Comparison of ENCODE assay signal across 16 cellular contexts in the genomic region with DNA sequence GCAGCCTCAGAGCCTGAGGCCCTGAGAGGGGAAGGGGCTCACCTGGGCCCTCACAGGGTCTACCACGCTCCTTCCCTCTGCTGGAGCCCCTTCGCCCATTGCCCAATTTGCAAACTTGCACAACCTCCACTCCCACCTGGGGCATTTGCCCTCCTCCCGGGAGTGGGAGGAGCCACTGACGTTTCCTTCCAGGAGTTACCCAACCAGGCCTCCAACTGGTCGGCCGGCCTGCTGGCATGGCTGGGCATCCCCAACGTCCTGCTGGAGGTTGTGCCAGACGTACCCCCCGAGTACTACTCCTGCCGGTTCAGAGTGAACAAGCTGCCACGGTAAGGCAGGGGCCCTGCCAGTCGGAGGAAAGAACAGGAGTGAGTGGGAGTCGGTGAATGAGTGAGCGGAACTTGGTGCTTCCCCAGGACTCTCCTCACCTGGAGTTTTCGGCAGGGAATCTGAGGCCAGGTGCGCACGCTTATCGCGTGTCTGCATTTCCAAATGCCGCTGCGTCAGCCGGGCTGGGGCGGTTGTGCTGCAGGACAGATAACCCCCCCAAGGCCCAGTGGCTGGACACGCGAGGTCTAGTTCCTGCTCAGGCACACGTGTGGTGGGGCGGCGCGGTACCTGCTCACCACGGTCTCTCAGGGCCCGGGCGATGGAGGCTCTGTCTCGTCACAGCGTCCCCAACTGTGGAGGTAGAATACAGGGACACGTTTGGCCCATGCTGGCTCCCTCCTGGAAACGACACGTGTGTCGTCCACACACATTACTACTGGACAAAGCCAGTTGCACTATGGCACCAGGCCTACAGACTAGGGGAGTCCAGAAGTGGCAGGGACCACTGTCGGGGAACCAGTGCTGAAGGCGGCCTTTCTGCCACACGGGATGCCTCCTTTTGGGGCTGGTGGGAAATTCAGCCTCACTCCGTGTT.
"Had no signal": no experiment of that assay in that cellular context is flagged by ENCODE, and none has a peak within 500 bp of the region (broad histone marks: within the 10 kb centered on the region; RNA-seq: fewer than 3 reads in every experiment).

No MANE protein-coding gene starts in this region.

- H3K4me1 ChIP-seq: gastrocnemius medialis, left ventricle myocardium inferior, prostate gland had no signal

- H3K9me3 Mint-ChIP-seq: activated CD4-positive, alpha-beta T cell treated with anti-CD3 and anti-CD28 coated beads, Interleukin-2, amount 10 ng/mL, durations not matched to agents 24 days and 14 days; activated naive CD8-positive, alpha-beta T cell treated with anti-CD3 and anti-CD28 coated beads for 36 hours; activated T-cell treated with anti-CD3 and anti-CD28 coated beads, Interleukin-2, amount 50 U/mL, for 72 hours; naive thymus-derived CD4-positive, alpha-beta T cell; type B pancreatic cell had no signal

- H3K27me3 ChIP-seq: gastrocnemius medialis had no signal

- H3K4me3 ChIP-seq: gastrocnemius medialis, left ventricle myocardium inferior, mucosa of descending colon, prostate gland had no signal

- H3K4me1 Mint-ChIP-seq: activated CD4-positive, alpha-beta T cell treated with anti-CD3 and anti-CD28 coated beads, Interleukin-2, amount 10 ng/mL, durations not matched to agents 24 days and 14 days; activated naive CD8-positive, alpha-beta T cell treated with anti-CD3 and anti-CD28 coated beads for 36 hours; naive thymus-derived CD4-positive, alpha-beta T cell had no signal

- H3K9me3 ChIP-seq: gastrocnemius medialis, left ventricle myocardium inferior, mucosa of descending colon, prostate gland had no signal

- H3K27ac Mint-ChIP-seq: activated CD4-positive, alpha-beta T cell treated with anti-CD3 and anti-CD28 coated beads, Interleukin-2, amount 10 ng/mL, durations not matched to agents 24 days and 14 days; activated naive CD8-positive, alpha-beta T cell treated with anti-CD3 and anti-CD28 coated beads for 36 hours; activated T-cell treated with anti-CD3 and anti-CD28 coated beads, Interleukin-2, amount 50 U/mL, for 72 hours; type B pancreatic cell had no signal

- H3K4me3 Mint-ChIP-seq: activated CD4-positive, alpha-beta T cell treated with anti-CD3 and anti-CD28 coated beads, Interleukin-2, amount 10 ng/mL, durations not matched to agents 24 days and 14 days; activated naive CD8-positive, alpha-beta T cell treated with anti-CD3 and anti-CD28 coated beads for 36 hours; activated T-cell treated with anti-CD3 and anti-CD28 coated beads, Interleukin-2, amount 50 U/mL, for 72 hours; naive thymus-derived CD4-positive, alpha-beta T cell; type B pancreatic cell had no signal

- H3K36me3 ChIP-seq: gastrocnemius medialis, left ventricle myocardium inferior, prostate gland had no signal

- H3K36me3 Mint-ChIP-seq: activated naive CD8-positive, alpha-beta T cell treated with anti-CD3 and anti-CD28 coated beads for 36 hours; naive thymus-derived CD4-positive, alpha-beta T cell; type B pancreatic cell had no signal

- H3K27me3 Mint-ChIP-seq: activated CD4-positive, alpha-beta T cell treated with anti-CD3 and anti-CD28 coated beads, Interleukin-2, amount 10 ng/mL, durations not matched to agents 24 days and 14 days; activated naive CD8-positive, alpha-beta T cell treated with anti-CD3 and anti-CD28 coated beads for 36 hours; naive thymus-derived CD4-positive, alpha-beta T cell; type B pancreatic cell had no signal

- DNase-seq: activated CD4-positive, alpha-beta T cell treated with anti-CD3 and anti-CD28 coated beads, Interleukin-2, amount 10 ng/mL, durations not matched to agents 24 days and 14 days; activated CD4-positive, CD25-positive, alpha-beta regulatory T cell; activated CD8-positive, alpha-beta memory T cell treated with anti-CD3 and anti-CD28 coated beads, Interleukin-2, amount 50 U/mL, for 48 hours; activated gamma-delta T cell; activated naive CD8-positive, alpha-beta T cell treated with anti-CD3 and anti-CD28 coated beads for 36 hours; activated T-cell treated with anti-CD3 and anti-CD28 coated beads, Interleukin-2, amount 50 U/mL, for 72 hours; cerebellar nuclear complex; erythroblast; gastrocnemius medialis; left ventricle myocardium inferior; mucosa of descending colon; naive thymus-derived CD4-positive, alpha-beta T cell; stimulated activated naive CD8-positive, alpha-beta T cell treated with anti-CD3 and anti-CD28 coated beads, Interleukin-15, Interleukin-2, amounts not matched to agents 100 U/mL and 50 U/mL, for 24 hours; T-helper 2 cell had no signal

- H3K27ac ChIP-seq: gastrocnemius medialis, left ventricle myocardium inferior had no signal
